In the genomic region with DNA sequence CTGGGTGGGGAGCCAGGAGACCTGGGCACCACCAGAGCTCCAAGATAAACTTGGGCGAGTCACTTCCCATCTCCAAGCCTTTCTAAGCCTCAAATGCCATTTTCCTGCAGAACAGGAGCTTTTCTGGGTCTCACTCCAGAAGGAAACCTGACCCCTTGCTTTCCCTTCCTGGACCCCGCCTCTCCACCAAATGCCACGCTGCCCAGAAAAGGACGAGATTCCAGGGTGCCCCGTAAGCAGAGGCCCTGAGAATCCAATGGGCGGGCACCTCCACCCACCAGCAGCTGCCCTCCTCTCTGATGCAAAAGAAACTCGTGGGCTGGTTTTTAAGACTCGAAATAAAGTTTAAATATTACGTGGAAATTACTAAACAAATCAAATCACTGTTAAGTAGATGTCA, we compare ENCODE assay signal across 1 cellular context.
TF ChIP-seq lines count a peak whose summit lies in the region.

No MANE protein-coding gene starts in this region.

TF ChIP-seq in GM23338, 12 proteins besides CTCF, POLR2A, EP300 and RAD21 (continued from another document):
- no peak for TF ChIP-seq JUNB (IDR thresholded peaks at IDR 0.05; ENCODE audit: unreplicated experiment)
